In the genomic region with DNA sequence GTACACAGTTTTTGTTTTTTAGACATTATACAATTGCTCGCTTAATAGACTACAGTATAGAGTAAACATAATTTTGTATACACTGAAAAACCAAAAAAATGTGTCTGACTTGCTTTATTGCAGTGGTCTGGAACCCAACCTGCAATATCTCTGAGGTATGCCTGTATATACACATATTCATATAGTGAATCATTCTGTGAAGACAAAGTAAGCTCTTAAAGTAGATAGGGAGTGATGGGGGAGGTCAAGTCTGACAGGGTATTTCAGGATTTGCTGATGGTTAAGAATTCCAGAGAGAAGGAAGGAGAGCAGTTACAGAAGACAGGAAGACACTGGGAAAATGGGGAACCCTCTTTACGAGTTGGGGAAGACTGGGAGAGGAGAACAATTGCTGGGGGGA, we compare ENCODE assay signal across 32 cellular contexts.
"Had no signal": no experiment of that assay in that cellular context is flagged by ENCODE, and none has a peak within 500 bp of the region (broad histone marks: within the 10 kb centered on the region; RNA-seq: fewer than 3 reads in every experiment).

No MANE protein-coding gene starts in this region.

- H3K27ac Mint-ChIP-seq: activated naive CD4-positive, alpha-beta T cell treated with anti-CD3 and anti-CD28 coated beads for 36 hours; activated naive CD8-positive, alpha-beta T cell treated with anti-CD3 and anti-CD28 coated beads for 36 hours; activated T-helper 1 cell treated with anti-CD3 and anti-CD28 coated beads, Interleukin-12 subunit alpha, Interleukin-12 subunit beta, Interleukin-2, Interleukin-4 antibody, amounts not matched to agents 30 ng/mL and 10 ng/mL and 1 ng/mL, durations not matched to agents 14 hours and 24 hours and 36 hours; dendritic cell treated with granulocyte-macrophage colony-stimulating factor and Interleukin-4, amounts not matched to agents 40 ng/mL and 50 ng/mL, for 4 days; endodermal cell; natural killer cell; neural progenitor cell had no signal

- H3K4me1 Mint-ChIP-seq: endodermal cell, natural killer cell, neural progenitor cell had no signal

- H2AFZ ChIP-seq: neural progenitor cell, parathyroid adenoma had no signal

- H3K4me3 ChIP-seq: adrenal gland, ascending aorta, heart right ventricle, left lung, lower lobe of right lung, neural progenitor cell, psoas muscle, suprapubic skin, transverse colon had no signal

- DNase-seq: activated CD4-positive, alpha-beta T cell treated with anti-CD3 and anti-CD28 coated beads for 48 hours; activated CD4-positive, alpha-beta T cell treated with anti-CD3 and anti-CD28 coated beads, Interleukin-2, amount 50 U/mL, for 48 hours; activated CD8-positive, alpha-beta memory T cell treated with anti-CD3 and anti-CD28 coated beads, Interleukin-2, amount 50 U/mL, for 4 hours; activated effector memory CD4-positive, alpha-beta T cell treated with anti-CD3 and anti-CD28 coated beads, Interleukin-2, amount 50 U/mL, for 16 hours; activated naive CD4-positive, alpha-beta T cell treated with anti-CD3 and anti-CD28 coated beads for 36 hours; activated naive CD8-positive, alpha-beta T cell treated with anti-CD3 and anti-CD28 coated beads for 36 hours; activated T-cell treated with anti-CD3 and anti-CD28 coated beads, Interleukin-2, amount 50 U/mL, for 1 hour; adrenal gland; brain microvascular endothelial cell; caudate nucleus; endodermal cell; foreskin fibroblast; heart right ventricle; left lung; lower lobe of right lung; mesendoderm; natural killer cell; occipital lobe; psoas muscle; stimulated activated CD4-positive, alpha-beta T cell treated with anti-CD3 and anti-CD28 coated beads, Interleukin-15, amount 100 ng/mL, for 24 hours; stimulated activated CD4-positive, alpha-beta T cell treated with anti-CD3 and anti-CD28 coated beads, Interleukin-2, amount 100 ng/mL, for 24 hours; stimulated activated naive CD4-positive, alpha-beta T cell; T-helper 9 cell; transverse colon had no signal

- H3K4me3 Mint-ChIP-seq: activated naive CD4-positive, alpha-beta T cell treated with anti-CD3 and anti-CD28 coated beads for 36 hours; activated naive CD8-positive, alpha-beta T cell treated with anti-CD3 and anti-CD28 coated beads for 36 hours; activated T-helper 1 cell treated with anti-CD3 and anti-CD28 coated beads, Interleukin-12 subunit alpha, Interleukin-12 subunit beta, Interleukin-2, Interleukin-4 antibody, amounts not matched to agents 30 ng/mL and 10 ng/mL and 1 ng/mL, durations not matched to agents 14 hours and 24 hours and 36 hours; dendritic cell treated with granulocyte-macrophage colony-stimulating factor and Interleukin-4, amounts not matched to agents 40 ng/mL and 50 ng/mL, for 4 days; endodermal cell; natural killer cell; neural progenitor cell had no signal

- H3K36me3 Mint-ChIP-seq: activated naive CD8-positive, alpha-beta T cell treated with anti-CD3 and anti-CD28 coated beads for 36 hours; natural killer cell; neural progenitor cell had no signal

- H3K27me3 Mint-ChIP-seq: activated naive CD8-positive, alpha-beta T cell treated with anti-CD3 and anti-CD28 coated beads for 36 hours; dendritic cell treated with granulocyte-macrophage colony-stimulating factor and Interleukin-4, amounts not matched to agents 40 ng/mL and 50 ng/mL, for 4 days had no signal

- H3K4me1 ChIP-seq: adrenal gland, ascending aorta, heart right ventricle, left lung, lower lobe of right lung, neural progenitor cell, parathyroid adenoma, psoas muscle, suprapubic skin, transverse colon had no signal

- H3K4me2 ChIP-seq: neural progenitor cell had no signal

- FAIRE-seq: TTC549 had no signal

- H3K79me2 ChIP-seq: parathyroid adenoma had no signal

- H3K9ac ChIP-seq: neural progenitor cell, parathyroid adenoma had no signal

- H3K27ac ChIP-seq: adrenal gland, ascending aorta, brain microvascular endothelial cell, heart right ventricle, left lung, lower lobe of right lung, neural progenitor cell, parathyroid adenoma, psoas muscle, suprapubic skin, transverse colon, VCaP had no signal

- H3K9me3 ChIP-seq: adrenal gland, ascending aorta, left lung, lower lobe of right lung, psoas muscle, suprapubic skin, transverse colon had no signal

- H3K27me3 ChIP-seq: adrenal gland, ascending aorta, brain microvascular endothelial cell, heart right ventricle, left lung, neural progenitor cell, suprapubic skin, transverse colon had no signal

- H3K9me3 Mint-ChIP-seq: activated naive CD4-positive, alpha-beta T cell treated with anti-CD3 and anti-CD28 coated beads for 36 hours; activated naive CD8-positive, alpha-beta T cell treated with anti-CD3 and anti-CD28 coated beads for 36 hours; activated T-helper 1 cell treated with anti-CD3 and anti-CD28 coated beads, Interleukin-12 subunit alpha, Interleukin-12 subunit beta, Interleukin-2, Interleukin-4 antibody, amounts not matched to agents 30 ng/mL and 10 ng/mL and 1 ng/mL, durations not matched to agents 14 hours and 24 hours and 36 hours; endodermal cell; neural progenitor cell had no signal

- H3K36me3 ChIP-seq: adrenal gland, ascending aorta, brain microvascular endothelial cell, heart right ventricle, left lung, lower lobe of right lung, neural progenitor cell, suprapubic skin, transverse colon had no signal
